Comparison of ENCODE assay signal across 15 cellular contexts in the genomic region with DNA sequence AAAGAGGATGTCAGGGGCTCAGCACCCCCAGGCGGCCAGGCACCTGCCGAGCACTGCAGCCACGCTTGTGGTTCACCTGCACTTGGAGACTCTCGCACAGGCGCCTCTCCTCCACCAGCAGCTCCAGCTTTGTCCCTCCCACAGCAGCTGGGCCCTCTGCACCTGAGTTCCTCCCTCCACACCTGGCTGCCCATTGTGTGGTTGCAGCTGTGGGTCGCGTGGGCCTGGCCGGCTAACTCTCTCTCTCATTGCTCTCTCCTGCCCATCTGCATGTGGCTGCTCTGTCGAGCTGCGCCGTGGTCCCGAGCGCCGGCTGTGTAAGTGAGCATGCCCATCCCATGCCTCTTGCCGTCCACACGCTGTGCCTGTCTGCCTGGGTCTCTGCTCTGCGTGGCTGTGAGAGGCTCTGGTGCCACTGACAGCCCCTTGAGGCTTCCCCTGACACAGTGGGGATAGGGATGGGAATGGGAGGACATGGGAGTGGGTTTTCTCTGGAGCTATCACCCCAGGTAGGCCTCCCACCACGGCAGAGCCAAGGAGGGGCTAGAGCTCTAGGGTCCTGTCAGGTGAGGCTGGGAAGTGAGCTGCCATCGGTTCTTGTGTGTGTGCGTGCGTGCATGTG. TPM values are rescaled to one million over a fixed set of nuclear protein-coding genes. Genes with fewer than 3 reads are reported as not detected.
DNase-seq lines count a peak whose midpoint lies in the region; ATAC-seq and TF ChIP-seq lines count a peak whose summit lies in the region.
"Had no signal": no experiment of that assay in that cellular context is flagged by ENCODE, and none has a peak within 500 bp of the region (broad histone marks: within the 10 kb centered on the region; RNA-seq: fewer than 3 reads in every experiment).

No MANE protein-coding gene starts in this region.

- no peak for TF ChIP-seq EP300 in transverse colon (IDR thresholded peaks at IDR 0.05; ENCODE audit: low read depth)

- no peaks in the 10 kb centered on the region for H3K9me3 Mint-ChIP-seq in activated naive CD8-positive, alpha-beta T cell treated with anti-CD3 and anti-CD28 coated beads, Interleukin-2, amount 10 ng/mL, durations not matched to agents 7 days and 5 days
- no peaks in the 10 kb centered on the region for H3K9me3 Mint-ChIP-seq in activated naive CD8-positive, alpha-beta T cell treated with anti-CD3 and anti-CD28 coated beads for 36 hours
- H3K9me3 Mint-ChIP-seq: activated CD4-positive, alpha-beta T cell treated with anti-CD3 and anti-CD28 coated beads, Interleukin-2, amount 10 ng/mL, durations not matched to agents 24 days and 14 days; activated T-helper 17 cell treated with anti-CD3 and anti-CD28 coated beads, Interleukin-2, amount 50 U/mL, for 72 hours had no signal

- no peak overlapping the region for H3K27ac Mint-ChIP-seq in activated naive CD8-positive, alpha-beta T cell treated with anti-CD3 and anti-CD28 coated beads, Interleukin-2, amount 10 ng/mL, durations not matched to agents 7 days and 5 days
- no peak overlapping the region for H3K27ac Mint-ChIP-seq in activated naive CD8-positive, alpha-beta T cell treated with anti-CD3 and anti-CD28 coated beads for 36 hours
- H3K27ac Mint-ChIP-seq: activated CD4-positive, alpha-beta T cell treated with anti-CD3 and anti-CD28 coated beads, Interleukin-2, amount 10 ng/mL, durations not matched to agents 24 days and 14 days; activated T-helper 17 cell treated with anti-CD3 and anti-CD28 coated beads, Interleukin-2, amount 50 U/mL, for 72 hours had no signal

- no peaks in the 10 kb centered on the region for H3K27me3 Mint-ChIP-seq in activated naive CD8-positive, alpha-beta T cell treated with anti-CD3 and anti-CD28 coated beads, Interleukin-2, amount 10 ng/mL, durations not matched to agents 7 days and 5 days
- no peaks in the 10 kb centered on the region for H3K27me3 Mint-ChIP-seq in activated naive CD8-positive, alpha-beta T cell treated with anti-CD3 and anti-CD28 coated beads for 36 hours
- H3K27me3 Mint-ChIP-seq: activated CD4-positive, alpha-beta T cell treated with anti-CD3 and anti-CD28 coated beads, Interleukin-2, amount 10 ng/mL, durations not matched to agents 24 days and 14 days; activated T-helper 17 cell treated with anti-CD3 and anti-CD28 coated beads, Interleukin-2, amount 50 U/mL, for 72 hours had no signal

- CTCF ChIA-PET in GM10248 (lab: Yijun Ruan, JAX): no interaction called here

- POLR2A ChIA-PET in activated naive CD8-positive, alpha-beta T cell treated with anti-CD3 and anti-CD28 coated beads, Interleukin-2, amount 10 ng/mL, durations not matched to agents 7 days and 5 days (lab: Charles Lee): no interaction called here
- POLR2A ChIA-PET in GM10248 (lab: Yijun Ruan, JAX): no interaction called here

- intact Hi-C loops in right lobe of liver (cut with DNase I): no loop called here
- intact Hi-C loops in transverse colon (cut with DNase I; ENCODE audit: low total_unique reads): no loop called here

- in situ Hi-C loops in transverse colon (cut with MboI; ENCODE audit: low pct_ligation_motif_present in 1 of 4, low pct_unique_long_range_greater_than_20kb in 1 of 4, low sequenced_read_pairs in 3 of 4): no loop called here

- H3K9me3 ChIP-seq in right lobe of liver (no peaks in the 10 kb centered on the region), transverse colon (no peaks in the 10 kb centered on the region)

- TF ChIP-seq CTCF in right lobe of liver (IDR thresholded peaks at IDR 0.05): no peak
- TF ChIP-seq CTCF in transverse colon (IDR thresholded peaks at IDR 0.05): no peak
- no peak for TF ChIP-seq CTCF in GM10266 (IDR thresholded peaks at IDR 0.05; ENCODE audit: control insufficient read depth, insufficient read depth, low read depth, missing control alignments)
- TF ChIP-seq CTCF in GM10248 (IDR thresholded peaks at IDR 0.05; ENCODE audit: control extremely low read depth, extremely low read depth, low read depth, missing control alignments): no peak

- H3K4me3 Mint-ChIP-seq in activated naive CD8-positive, alpha-beta T cell treated with anti-CD3 and anti-CD28 coated beads, Interleukin-2, amount 10 ng/mL, durations not matched to agents 7 days and 5 days: no peak overlapping the region
- no peak overlapping the region for H3K4me3 Mint-ChIP-seq in activated naive CD8-positive, alpha-beta T cell treated with anti-CD3 and anti-CD28 coated beads for 36 hours
- H3K4me3 Mint-ChIP-seq: activated CD4-positive, alpha-beta T cell treated with anti-CD3 and anti-CD28 coated beads, Interleukin-2, amount 10 ng/mL, durations not matched to agents 24 days and 14 days; activated T-helper 17 cell treated with anti-CD3 and anti-CD28 coated beads, Interleukin-2, amount 50 U/mL, for 72 hours had no signal

- ATAC-seq in activated naive CD8-positive, alpha-beta T cell treated with anti-CD3 and anti-CD28 coated beads, Interleukin-2, amount 10 ng/mL, durations not matched to agents 7 days and 5 days (ENCODE audit: low read depth): no peak
- ATAC-seq in right lobe of liver: no peak
- ATAC-seq: activated T-helper 17 cell treated with anti-CD3 and anti-CD28 coated beads, Interleukin-2, amount 50 U/mL, for 72 hours; SK-N-SH treated with all-trans-retinoic acid at 6 μM for 48 hours had no signal

- no peaks in the 10 kb centered on the region for H3K4me1 Mint-ChIP-seq in activated naive CD8-positive, alpha-beta T cell treated with anti-CD3 and anti-CD28 coated beads, Interleukin-2, amount 10 ng/mL, durations not matched to agents 7 days and 5 days
- no peaks in the 10 kb centered on the region for H3K4me1 Mint-ChIP-seq in activated naive CD8-positive, alpha-beta T cell treated with anti-CD3 and anti-CD28 coated beads for 36 hours
- H3K4me1 Mint-ChIP-seq: activated CD4-positive, alpha-beta T cell treated with anti-CD3 and anti-CD28 coated beads, Interleukin-2, amount 10 ng/mL, durations not matched to agents 24 days and 14 days; activated T-helper 17 cell treated with anti-CD3 and anti-CD28 coated beads, Interleukin-2, amount 50 U/mL, for 72 hours had no signal

- H3K36me3 Mint-ChIP-seq in activated naive CD8-positive, alpha-beta T cell treated with anti-CD3 and anti-CD28 coated beads, Interleukin-2, amount 10 ng/mL, durations not matched to agents 7 days and 5 days: no peaks in the 10 kb centered on the region
- no peaks in the 10 kb centered on the region for H3K36me3 Mint-ChIP-seq in activated naive CD8-positive, alpha-beta T cell treated with anti-CD3 and anti-CD28 coated beads for 36 hours

- TF ChIP-seq POLR2A in right lobe of liver (IDR thresholded peaks at IDR 0.05) (no peak), transverse colon (IDR thresholded peaks at IDR 0.05) (no peak)

- peaks cover 0 to 14% (median 0%) of the 10 kb centered on the region in 4 donors for H3K36me3 ChIP-seq in right lobe of liver
- no peaks in the 10 kb centered on the region for H3K36me3 ChIP-seq in transverse colon

- 76% methylated on average over 8 of the region's 21 CpGs for WGBS in right lobe of liver (ENCODE audit: insufficient coverage, low coverage, low lambda C conversion rate, missing lambda C conversion rate)
- 82% methylated on average over 19 of the region's 21 CpGs; no CpG with 5 or more reads in 1 of the 2 donors for WGBS in transverse colon (ENCODE audit: low coverage in 1 of 2), 2 donors

- H3K27ac ChIP-seq in right lobe of liver (no peak overlapping the region), transverse colon (no peak overlapping the region)

- H3K27me3 ChIP-seq in right lobe of liver: no peaks in the 10 kb centered on the region
- H3K27me3 ChIP-seq in transverse colon: peaks cover 15% of the 10 kb centered on the region

- H3K4me1 ChIP-seq in right lobe of liver (no peaks in the 10 kb centered on the region), transverse colon (peaks cover 4 to 11% (median 6%) of the 10 kb centered on the region in 4 donors)

- DNase-seq in activated naive CD8-positive, alpha-beta T cell treated with anti-CD3 and anti-CD28 coated beads, Interleukin-2, amount 10 ng/mL, durations not matched to agents 7 days and 5 days: peak; percentile 19
- DNase-seq in activated naive CD8-positive, alpha-beta T cell treated with anti-CD3 and anti-CD28 coated beads for 36 hours: no peak
- DNase-seq in RPMI8226: peak; percentile 95
- DNase-seq in right lobe of liver: peak in 2 of 3 donors; percentile 42 to 50
- DNase-seq in transverse colon: peak; percentile 30
- DNase-seq in GM10266 (ENCODE audit: extremely low spot score): no peak
- DNase-seq in GM10248 (ENCODE audit: extremely low spot score): no peak
- no peak for DNase-seq in effector CD8-positive, alpha-beta T cell (lab: John Stamatoyannopoulos, UW)
- DNase-seq: activated CD4-positive, alpha-beta T cell treated with anti-CD3 and anti-CD28 coated beads, Interleukin-2, amount 10 ng/mL, durations not matched to agents 24 days and 14 days; Calu3; GOT3; NCI-H82; nucleus accumbens had no signal

- H3K4me3 ChIP-seq in right lobe of liver (no peak overlapping the region), transverse colon (no peak overlapping the region)

RNA-seq across cellular contexts. Expression of a gene that starts 8.5 kb away (rescaled TPM):
- not detected for total RNA-seq in activated naive CD8-positive, alpha-beta T cell treated with anti-CD3 and anti-CD28 coated beads, Interleukin-2, amount 10 ng/mL, durations not matched to agents 7 days and 5 days
- total RNA-seq in activated naive CD8-positive, alpha-beta T cell treated with anti-CD3 and anti-CD28 coated beads for 36 hours: not detected
- total RNA-seq in right lobe of liver (under 1 TPM in 5 of 6 experiments, not detected in 1; 0.34 to 0.84 (median 0.55) TPM), transverse colon (not detected)
- total RNA-seq: activated CD4-positive, alpha-beta T cell treated with anti-CD3 and anti-CD28 coated beads, Interleukin-2, amount 10 ng/mL, durations not matched to agents 24 days and 14 days; activated T-helper 17 cell treated with anti-CD3 and anti-CD28 coated beads, Interleukin-2, amount 50 U/mL, for 72 hours; Calu3 had no signal

RNA-seq across cellular contexts. Expression of a gene that starts 53.9 kb away (rescaled TPM):
- total RNA-seq in activated naive CD8-positive, alpha-beta T cell treated with anti-CD3 and anti-CD28 coated beads, Interleukin-2, amount 10 ng/mL, durations not matched to agents 7 days and 5 days: 10 to 100 TPM; 38.4 to 41.0 TPM
- total RNA-seq in activated naive CD8-positive, alpha-beta T cell treated with anti-CD3 and anti-CD28 coated beads for 36 hours: 10 to 100 TPM; 21.1 to 25.2 TPM
- total RNA-seq in right lobe of liver: 10 to 100 TPM in 3 of 6 experiments, 1 to 10 TPM in 3; 3.0 to 14.2 (median 9.5) TPM
- total RNA-seq in transverse colon: 10 to 100 TPM in 3 of 4 donors, 1 to 10 TPM in 1; 7.8 to 18.2 (median 13.2) TPM

RNA-seq across cellular contexts. Expression of a gene that starts 56.9 kb away (rescaled TPM):
- under 1 TPM in 1 of 2 experiments, not detected in 1; 0.06 TPM for total RNA-seq in activated naive CD8-positive, alpha-beta T cell treated with anti-CD3 and anti-CD28 coated beads, Interleukin-2, amount 10 ng/mL, durations not matched to agents 7 days and 5 days
- under 1 TPM; 0.27 to 0.30 TPM for total RNA-seq in activated naive CD8-positive, alpha-beta T cell treated with anti-CD3 and anti-CD28 coated beads for 36 hours
- 10 to 100 TPM in 5 of 6 experiments, 1 to 10 TPM in 1; 9.7 to 16.0 (median 14.8) TPM for total RNA-seq in right lobe of liver
- total RNA-seq in transverse colon: 10 to 100 TPM in 1 of 4 donors, 1 to 10 TPM in 3; 2.7 to 30.3 (median 6.3) TPM

Comparison
In these comparisons a context has a peak if more than half of its experiments do, and no peak if none do; other contexts are left out.
1. DNase-seq: peak in activated naive CD8-positive, alpha-beta T cell treated with anti-CD3 and anti-CD28 coated beads, Interleukin-2, amount 10 ng/mL, durations not matched to agents 7 days and 5 days (single experiment), RPMI8226 (single experiment), right lobe of liver (2 of 3) and transverse colon (single experiment); none in activated naive CD8-positive, alpha-beta T cell treated with anti-CD3 and anti-CD28 coated beads for 36 hours (single experiment), GM10266 (single experiment), GM10248 (single experiment) and effector CD8-positive, alpha-beta T cell (single experiment).